9 cellular contexts compared by ENCODE assay signal in genomic region chr10:6140141-6140841, GRCh38. TPM values are rescaled to one million over a fixed set of nuclear protein-coding genes. Genes with fewer than 3 reads are reported as not detected.
DNase-seq lines count a peak whose midpoint lies in the region; ATAC-seq and TF ChIP-seq lines count a peak whose summit lies in the region.
"Had no signal": no experiment of that assay in that cellular context is flagged by ENCODE, and none has a peak within 500 bp of the region (broad histone marks: within the 10 kb centered on the region; RNA-seq: fewer than 3 reads in every experiment).

No MANE protein-coding gene starts in this region.

- peaks cover 64% of the 10 kb centered on the region for H3K27me3 ChIP-seq in DOHH2 (ENCODE audit: control insufficient read depth, low read length)
- H3K27me3 ChIP-seq in Loucy (ENCODE audit: insufficient read depth, low read length, poor library complexity, severe bottlenecking): no peaks in the 10 kb centered on the region
- peaks cover 21% of the 10 kb centered on the region for H3K27me3 ChIP-seq in neural progenitor cell

- H3K4me2 ChIP-seq in DOHH2 (ENCODE audit: low read length): peak overlapping the region; percentile 76
- H3K4me2 ChIP-seq in Loucy (ENCODE audit: low read depth, low read length, poor library complexity, severe bottlenecking): peak overlapping the region; percentile 69
- peak overlapping the region; percentile 25 for H3K4me2 ChIP-seq in neural progenitor cell

- H4K20me1 ChIP-seq in DOHH2 (ENCODE audit: control insufficient read depth, insufficient read depth, low read depth, low read length): no peaks in the 10 kb centered on the region
- peaks cover 2% of the 10 kb centered on the region for H4K20me1 ChIP-seq in Loucy (ENCODE audit: insufficient read depth, low read length, poor library complexity, severe bottlenecking)
- H4K20me1 ChIP-seq in neural progenitor cell (ENCODE audit: low read depth): no peaks in the 10 kb centered on the region

- H2AFZ ChIP-seq in Loucy (ENCODE audit: low read length): no peak overlapping the region
- peak overlapping the region; percentile 39 for H2AFZ ChIP-seq in neural progenitor cell (replicated peaks)

- H3K36me3 ChIP-seq in DOHH2 (ENCODE audit: control insufficient read depth, low read length): no peaks in the 10 kb centered on the region
- no peaks in the 10 kb centered on the region for H3K36me3 ChIP-seq in Loucy (ENCODE audit: insufficient read depth, low read length)
- H3K36me3 ChIP-seq in neural progenitor cell: no peaks in the 10 kb centered on the region

- H3K9ac ChIP-seq in Loucy (ENCODE audit: low read depth, low read length, poor library complexity, severe bottlenecking): peak overlapping the region; percentile 63
- no peak overlapping the region for H3K9ac ChIP-seq in neural progenitor cell

- peak in 1 of 2 donors; percentile 76 for DNase-seq in activated naive CD4-positive, alpha-beta T cell treated with anti-CD3 and anti-CD28 coated beads, Interleukin-2, amount 50 U/mL, for 72 hours (ENCODE audit: low spot score in 2 of 2)
- DNase-seq in neural progenitor cell (ENCODE audit: low spot score) (peak; percentile 63), NCI-H1105 treated with DMSO at 0.1 percent for 48 hours (lab: John Stamatoyannopoulos, UW) (no peak), glutamatergic neuron (no peak)

- H3K4me1 Mint-ChIP-seq in neural progenitor cell: peaks cover 41% of the 10 kb centered on the region
- peaks cover 10% of the 10 kb centered on the region for H3K4me1 Mint-ChIP-seq in glutamatergic neuron (ENCODE audit: low read depth, unreplicated experiment)

- H3K79me2 ChIP-seq in DOHH2 (ENCODE audit: control insufficient read depth, low read length) (peaks cover 6% of the 10 kb centered on the region), Loucy (ENCODE audit: insufficient read depth, low read length) (peaks cover 15% of the 10 kb centered on the region), neural progenitor cell (ENCODE audit: low read depth) (no peaks in the 10 kb centered on the region)

- H3K4me1 ChIP-seq in DOHH2 (ENCODE audit: control insufficient read depth, low read length): peaks cover 26% of the 10 kb centered on the region
- H3K4me1 ChIP-seq in Loucy (ENCODE audit: insufficient read depth, low read length, poor library complexity, severe bottlenecking): peaks cover 22% of the 10 kb centered on the region
- peaks cover 40% of the 10 kb centered on the region for H3K4me1 ChIP-seq in neural progenitor cell

- no peak for TF ChIP-seq POLR2A in GM18505 (IDR thresholded peaks at IDR 0.05; ENCODE audit: borderline replicate concordance, extremely low read depth, insufficient read depth, insufficient read length)

- peaks cover 0 to 7% of the 10 kb centered on the region in 2 donors for H3K36me3 Mint-ChIP-seq in activated naive CD4-positive, alpha-beta T cell treated with anti-CD3 and anti-CD28 coated beads, Interleukin-2, amount 50 U/mL, for 72 hours
- no peaks in the 10 kb centered on the region for H3K36me3 Mint-ChIP-seq in neural progenitor cell
- no peaks in the 10 kb centered on the region for H3K36me3 Mint-ChIP-seq in glutamatergic neuron (ENCODE audit: unreplicated experiment)

- peak overlapping the region; percentile 90 to 97 for H3K27ac Mint-ChIP-seq in activated naive CD4-positive, alpha-beta T cell treated with anti-CD3 and anti-CD28 coated beads, Interleukin-2, amount 50 U/mL, for 72 hours
- H3K27ac Mint-ChIP-seq in neural progenitor cell (no peak overlapping the region), glutamatergic neuron (ENCODE audit: unreplicated experiment) (no peak overlapping the region)

- peaks cover 16% of the 10 kb centered on the region for H3K27me3 Mint-ChIP-seq in neural progenitor cell (ENCODE audit: insufficient read depth, low read depth)
- peaks cover 11% of the 10 kb centered on the region for H3K27me3 Mint-ChIP-seq in glutamatergic neuron (ENCODE audit: unreplicated experiment)

- H3K9me2 ChIP-seq in DOHH2 (replicated peaks; ENCODE audit: control insufficient read depth, low read length) (no peaks in the 10 kb centered on the region), Loucy (replicated peaks; ENCODE audit: low read depth, low read length) (no peaks in the 10 kb centered on the region)

- peak overlapping the region; percentile 66 for H3K4me3 ChIP-seq in DOHH2 (ENCODE audit: low read length)
- peak overlapping the region; percentile 51 for H3K4me3 ChIP-seq in Loucy (ENCODE audit: low read length, poor library complexity, severe bottlenecking)
- H3K4me3 ChIP-seq in neural progenitor cell: no peak overlapping the region
- H3K4me3 ChIP-seq: SK-N-MC had no signal

- H3K27ac ChIP-seq in DOHH2 (ENCODE audit: low read depth, low read length) (no peak overlapping the region), neural progenitor cell (no peak overlapping the region)
- H3K27ac ChIP-seq: SK-N-MC had no signal

- H3F3A ChIP-seq in DOHH2 (ENCODE audit: control insufficient read depth, insufficient read depth) (0 out of 2 replicates have a peak, but pooled peaks cover 3% of the 10 kb centered on the region), Loucy (ENCODE audit: low read depth) (no peaks in the 10 kb centered on the region), neural progenitor cell (ENCODE audit: low read depth) (peaks cover 17% of the 10 kb centered on the region)

- ATAC-seq in activated naive CD4-positive, alpha-beta T cell treated with anti-CD3 and anti-CD28 coated beads, Interleukin-2, amount 50 U/mL, for 72 hours: peak in 1 of 2 donors; percentile 13
- no peak for ATAC-seq in GM18505 (IDR thresholded peaks at IDR 0.05; ENCODE audit: unreplicated experiment)
- ATAC-seq in GM21619 (IDR thresholded peaks at IDR 0.05; ENCODE audit: unreplicated experiment): no peak

- H3K9me3 ChIP-seq in DOHH2 (ENCODE audit: control insufficient read depth, insufficient read depth, low read length): no peaks in the 10 kb centered on the region
- H3K9me3 ChIP-seq in Loucy (ENCODE audit: insufficient read depth, low read depth, low read length): no peaks in the 10 kb centered on the region
- no peaks in the 10 kb centered on the region for H3K9me3 ChIP-seq in neural progenitor cell (ENCODE audit: low read depth)

- no peaks in the 10 kb centered on the region for H3K9me3 Mint-ChIP-seq in activated naive CD4-positive, alpha-beta T cell treated with anti-CD3 and anti-CD28 coated beads, Interleukin-2, amount 50 U/mL, for 72 hours
- H3K9me3 Mint-ChIP-seq in neural progenitor cell: no peaks in the 10 kb centered on the region
- H3K9me3 Mint-ChIP-seq in glutamatergic neuron (ENCODE audit: unreplicated experiment): peaks cover 1% of the 10 kb centered on the region

- no peak for TF ChIP-seq CTCF in DOHH2 (IDR thresholded peaks at IDR 0.05; ENCODE audit: low read depth, low read length, poor library complexity, severe bottlenecking)
- no peak for TF ChIP-seq CTCF in Loucy (conservative IDR thresholded peaks at IDR 0.05; ENCODE audit: low read length)
- TF ChIP-seq CTCF in neural progenitor cell (IDR thresholded peaks at IDR 0.05): no peak
- no peak for TF ChIP-seq CTCF in glutamatergic neuron (IDR thresholded peaks at IDR 0.05; ENCODE audit: partially characterized antibody, unreplicated experiment)

- H3K4me3 Mint-ChIP-seq in neural progenitor cell: no peak overlapping the region
- H3K4me3 Mint-ChIP-seq in glutamatergic neuron (ENCODE audit: unreplicated experiment): no peak overlapping the region

RNA-seq across cellular contexts. Expression of gene RBM17, which starts 51.5 kb away (rescaled TPM):
- 100 to 1,000 TPM; 141 to 227 TPM for total RNA-seq in activated naive CD4-positive, alpha-beta T cell treated with anti-CD3 and anti-CD28 coated beads, Interleukin-2, amount 50 U/mL, for 72 hours
- total RNA-seq in neural progenitor cell (ENCODE audit: low replicate concordance): 67.2 and 73.6 TPM in 2 replicates
- total RNA-seq in glutamatergic neuron (ENCODE audit: unreplicated experiment): 171 TPM

Comparison
In these comparisons a context has a peak if more than half of its experiments do, and no peak if none do; other contexts are left out.
1. H3K4me2 ChIP-seq: peak in every context shown above with its lines; median percentile 76 in DOHH2; 69 in Loucy; 25 in neural progenitor cell.
2. H3K27ac Mint-ChIP-seq: peak in activated naive CD4-positive, alpha-beta T cell treated with anti-CD3 and anti-CD28 coated beads, Interleukin-2, amount 50 U/mL, for 72 hours (2 of 2); none in neural progenitor cell (single experiment) and glutamatergic neuron (single experiment).